8 cellular contexts compared by ENCODE assay signal in genomic region chr5:65722575-65723424, GRCh38. TPM values are rescaled to one million over a fixed set of nuclear protein-coding genes. Genes with fewer than 3 reads are reported as not detected.
DNase-seq lines count a peak whose midpoint lies in the region; ATAC-seq and TF ChIP-seq lines count a peak whose summit lies in the region.

No MANE protein-coding gene starts in this region.

- H3K36me3 Mint-ChIP-seq in CD4-positive, alpha-beta memory T cell: peaks cover 0 to 12% of the 10 kb centered on the region in 2 donors
- peaks cover 9% of the 10 kb centered on the region for H3K36me3 Mint-ChIP-seq in activated T-helper 1 cell treated with anti-CD3 and anti-CD28 coated beads, Interleukin-12 subunit alpha, Interleukin-12 subunit beta, Interleukin-2, Interleukin-4 antibody, amounts not matched to agents 30 ng/mL and 10 ng/mL and 1 ng/mL, durations not matched to agents 14 hours and 24 hours and 36 hours (ENCODE audit: low read depth)
- peaks cover 2% of the 10 kb centered on the region for H3K36me3 Mint-ChIP-seq in neural progenitor cell

- H4K20me1 ChIP-seq in neural progenitor cell (ENCODE audit: low read depth): no peaks in the 10 kb centered on the region

- WGBS in gastroesophageal sphincter (ENCODE audit: low coverage in 1 of 2), 2 donors: 7% methylated on average over 15 to 18 of the region's 29 CpGs

- peaks cover 11% of the 10 kb centered on the region for H3F3A ChIP-seq in neural progenitor cell (ENCODE audit: low read depth)

- peak overlapping the region; percentile 88 to 98 (median 92) for H3K4me3 Mint-ChIP-seq in CD4-positive, alpha-beta memory T cell
- H3K4me3 Mint-ChIP-seq in activated T-helper 1 cell treated with anti-CD3 and anti-CD28 coated beads, Interleukin-12 subunit alpha, Interleukin-12 subunit beta, Interleukin-2, Interleukin-4 antibody, amounts not matched to agents 30 ng/mL and 10 ng/mL and 1 ng/mL, durations not matched to agents 14 hours and 24 hours and 36 hours: peak overlapping the region; percentile 95
- peak overlapping the region; percentile 95 for H3K4me3 Mint-ChIP-seq in neural progenitor cell

- ATAC-seq in GM21367 (IDR thresholded peaks at IDR 0.05; ENCODE audit: unreplicated experiment): peak; percentile 1
- ATAC-seq in gastroesophageal sphincter: peak; percentile 32

- intact Hi-C loops in CD4-positive, alpha-beta memory T cell (cut with micrococcal nuclease): loop anchor here (1.0 to 5.0 kb wide), 3 partner anchors 35 to 160 kb away; partner anchors contain the start of genes CENPK, PPWD1 and TRIM23
- intact Hi-C loops in activated T-helper 1 cell treated with anti-CD3 and anti-CD28 coated beads, Interleukin-12 subunit alpha, Interleukin-12 subunit beta, Interleukin-2, Interleukin-4 antibody, amounts not matched to agents 30 ng/mL and 10 ng/mL and 1 ng/mL, durations not matched to agents 14 hours and 24 hours and 36 hours (cut with micrococcal nuclease): loop anchor here (1.0 to 10.0 kb wide), 8 partner anchors 55 to 1102 kb away; partner anchors contain the start of genes CENPK, PPWD1, SREK1 and TRIM23

- no peaks in the 10 kb centered on the region for H3K9me3 ChIP-seq in CD4-positive, alpha-beta memory T cell (ENCODE audit: control insufficient read depth in 1 of 2, low read length in 2 of 2)
- H3K9me3 ChIP-seq in gastroesophageal sphincter (no peaks in the 10 kb centered on the region), neural progenitor cell (ENCODE audit: low read depth) (no peaks in the 10 kb centered on the region)

- peak overlapping the region; percentile 96 for H2AFZ ChIP-seq in neural progenitor cell (replicated peaks)

- H3K4me1 ChIP-seq in CD4-positive, alpha-beta memory T cell (ENCODE audit: insufficient read depth, low read length): peaks cover 38% of the 10 kb centered on the region
- H3K4me1 ChIP-seq in gastroesophageal sphincter (peaks cover 0 to 35% (median 0%) of the 10 kb centered on the region in 3 donors), neural progenitor cell (peaks cover 9% of the 10 kb centered on the region)

- H3K27ac Mint-ChIP-seq in CD4-positive, alpha-beta memory T cell: peak overlapping the region in 6 of 7 donors; percentile 75 to 93 (median 88)
- peak overlapping the region; percentile 87 for H3K27ac Mint-ChIP-seq in activated T-helper 1 cell treated with anti-CD3 and anti-CD28 coated beads, Interleukin-12 subunit alpha, Interleukin-12 subunit beta, Interleukin-2, Interleukin-4 antibody, amounts not matched to agents 30 ng/mL and 10 ng/mL and 1 ng/mL, durations not matched to agents 14 hours and 24 hours and 36 hours
- peak overlapping the region; percentile 51 for H3K27ac Mint-ChIP-seq in neural progenitor cell

- H3K27ac ChIP-seq in CD4-positive, alpha-beta memory T cell (ENCODE audit: low read depth, low read length): peak overlapping the region; percentile 91
- H3K27ac ChIP-seq in gastroesophageal sphincter (peak overlapping the region; percentile 44 to 85 (median 80)), neural progenitor cell (no peak overlapping the region)

- peaks cover 9 to 22% (median 14%) of the 10 kb centered on the region in 4 donors for H3K4me1 Mint-ChIP-seq in CD4-positive, alpha-beta memory T cell
- H3K4me1 Mint-ChIP-seq in activated T-helper 1 cell treated with anti-CD3 and anti-CD28 coated beads, Interleukin-12 subunit alpha, Interleukin-12 subunit beta, Interleukin-2, Interleukin-4 antibody, amounts not matched to agents 30 ng/mL and 10 ng/mL and 1 ng/mL, durations not matched to agents 14 hours and 24 hours and 36 hours (ENCODE audit: low read depth): peaks cover 34% of the 10 kb centered on the region
- peaks cover 20% of the 10 kb centered on the region for H3K4me1 Mint-ChIP-seq in neural progenitor cell

- peak overlapping the region; percentile 96 for H3K4me2 ChIP-seq in neural progenitor cell

- no peaks in the 10 kb centered on the region for H3K9me3 Mint-ChIP-seq in CD4-positive, alpha-beta memory T cell
- no peaks in the 10 kb centered on the region for H3K9me3 Mint-ChIP-seq in activated T-helper 1 cell treated with anti-CD3 and anti-CD28 coated beads, Interleukin-12 subunit alpha, Interleukin-12 subunit beta, Interleukin-2, Interleukin-4 antibody, amounts not matched to agents 30 ng/mL and 10 ng/mL and 1 ng/mL, durations not matched to agents 14 hours and 24 hours and 36 hours
- H3K9me3 Mint-ChIP-seq in neural progenitor cell: no peaks in the 10 kb centered on the region

- no peak overlapping the region for H3K9ac ChIP-seq in neural progenitor cell

- CTCF ChIA-PET in CD4-positive, alpha-beta memory T cell (lab: Charles Lee; ENCODE audit: partially characterized antibody): no interaction called here

- no peak for TF ChIP-seq EP300 in gastroesophageal sphincter (IDR thresholded peaks at IDR 0.05)

- H3K27me3 Mint-ChIP-seq in CD4-positive, alpha-beta memory T cell: no peaks in the 10 kb centered on the region
- no peaks in the 10 kb centered on the region for H3K27me3 Mint-ChIP-seq in activated T-helper 1 cell treated with anti-CD3 and anti-CD28 coated beads, Interleukin-12 subunit alpha, Interleukin-12 subunit beta, Interleukin-2, Interleukin-4 antibody, amounts not matched to agents 30 ng/mL and 10 ng/mL and 1 ng/mL, durations not matched to agents 14 hours and 24 hours and 36 hours (ENCODE audit: insufficient read depth)
- peaks cover 6% of the 10 kb centered on the region for H3K27me3 Mint-ChIP-seq in neural progenitor cell (ENCODE audit: insufficient read depth, low read depth)

- H3K79me2 ChIP-seq in neural progenitor cell (ENCODE audit: low read depth): peaks cover 59% of the 10 kb centered on the region

- TF ChIP-seq CTCF in gastroesophageal sphincter (IDR thresholded peaks at IDR 0.05) (no peak), neural progenitor cell (IDR thresholded peaks at IDR 0.05) (no peak)

- H3K27me3 ChIP-seq in CD4-positive, alpha-beta memory T cell (ENCODE audit: insufficient read depth, low read length): no peaks in the 10 kb centered on the region
- no peaks in the 10 kb centered on the region for H3K27me3 ChIP-seq in gastroesophageal sphincter
- H3K27me3 ChIP-seq in neural progenitor cell: peaks cover 10% of the 10 kb centered on the region

- peak in 3 of 5 donors; percentile 6 to 11 (median 11) for DNase-seq in CD4-positive, alpha-beta memory T cell
- peak; percentile 35 for DNase-seq in NCI-H345 (lab: John Stamatoyannopoulos, UW)
- DNase-seq in activated T-helper 1 cell treated with anti-CD3 and anti-CD28 coated beads, Interleukin-12 subunit alpha, Interleukin-12 subunit beta, Interleukin-2, Interleukin-4 antibody, amounts not matched to agents 30 ng/mL and 10 ng/mL and 1 ng/mL, durations not matched to agents 14 hours and 24 hours and 36 hours (ENCODE audit: low spot score): no peak
- peak; percentile 67 for DNase-seq in neural progenitor cell (ENCODE audit: low spot score)
- DNase-seq in stimulated activated CD4-positive, alpha-beta T cell treated with anti-CD3 and anti-CD28 coated beads, Interleukin-2, amount 100 ng/mL, for 48 hours: no peak
- no peak for DNase-seq in DMS153 treated with DMSO at 0.1 percent for 48 hours (lab: John Stamatoyannopoulos, UW; ENCODE audit: unreplicated experiment)

- H3K4me3 ChIP-seq in CD4-positive, alpha-beta memory T cell (ENCODE audit: low read length in 2 of 2): peak overlapping the region; percentile 57 to 64
- H3K4me3 ChIP-seq in gastroesophageal sphincter (peak overlapping the region; percentile 73 to 99), neural progenitor cell (peak overlapping the region; percentile 74)

- POLR2A ChIA-PET in CD4-positive, alpha-beta memory T cell (lab: Charles Lee; ENCODE audit: partially characterized antibody): interaction anchor here (0.6 to 4.4 kb wide), 8 partner anchors 14 to 422 kb away, joined by 3 to 52 read pairs (median 10); partner anchors contain the start of genes CENPK, ERBIN, PPWD1 and SREK1

- TF ChIP-seq POLR2A in gastroesophageal sphincter (IDR thresholded peaks at IDR 0.05): no peak

- no peaks in the 10 kb centered on the region for H3K36me3 ChIP-seq in CD4-positive, alpha-beta memory T cell (ENCODE audit: insufficient read depth, low read length)
- H3K36me3 ChIP-seq in gastroesophageal sphincter (peaks cover 0 to 6% of the 10 kb centered on the region in 2 donors), neural progenitor cell (no peaks in the 10 kb centered on the region)

RNA-seq across cellular contexts. Expression of gene NLN, which starts 0.8 kb away (rescaled TPM):
- 1 to 10 TPM; 2.3 to 2.4 TPM for total RNA-seq in CD4-positive, alpha-beta memory T cell
- 1 to 10 TPM; 2.9 to 3.5 TPM for polyA plus RNA-seq in CD4-positive, alpha-beta memory T cell
- 24.4 TPM in 2 replicates for total RNA-seq in activated T-helper 1 cell treated with anti-CD3 and anti-CD28 coated beads, Interleukin-12 subunit alpha, Interleukin-12 subunit beta, Interleukin-2, Interleukin-4 antibody, amounts not matched to agents 30 ng/mL and 10 ng/mL and 1 ng/mL, durations not matched to agents 14 hours and 24 hours and 36 hours
- total RNA-seq in gastroesophageal sphincter (10 to 100 TPM in 2 of 4 donors, 1 to 10 TPM in 2; 6.5 to 11.5 (median 9.8) TPM), neural progenitor cell (ENCODE audit: low replicate concordance) (78.6 and 94.3 TPM in 2 replicates)

RNA-seq across cellular contexts. Expression of gene SGTB, which starts 0.9 kb away (rescaled TPM):
- 10 to 100 TPM; 42.6 to 46.5 TPM for total RNA-seq in CD4-positive, alpha-beta memory T cell
- 10 to 100 TPM in 1 of 2 donors, 1 to 10 TPM in 1; 9.3 to 22.3 TPM for polyA plus RNA-seq in CD4-positive, alpha-beta memory T cell
- 11.3 and 12.2 TPM in 2 replicates for total RNA-seq in activated T-helper 1 cell treated with anti-CD3 and anti-CD28 coated beads, Interleukin-12 subunit alpha, Interleukin-12 subunit beta, Interleukin-2, Interleukin-4 antibody, amounts not matched to agents 30 ng/mL and 10 ng/mL and 1 ng/mL, durations not matched to agents 14 hours and 24 hours and 36 hours
- 10 to 100 TPM; 12.1 to 15.2 (median 14.3) TPM for total RNA-seq in gastroesophageal sphincter
- total RNA-seq in neural progenitor cell (ENCODE audit: low replicate concordance): 5.5 and 6.8 TPM in 2 replicates

Comparison
In these comparisons a context has a peak if more than half of its experiments do, and no peak if none do; other contexts are left out.
1. DNase-seq: peak in CD4-positive, alpha-beta memory T cell (3 of 5), NCI-H345 (single experiment) and neural progenitor cell (single experiment); none in activated T-helper 1 cell treated with anti-CD3 and anti-CD28 coated beads, Interleukin-12 subunit alpha, Interleukin-12 subunit beta, Interleukin-2, Interleukin-4 antibody, amounts not matched to agents 30 ng/mL and 10 ng/mL and 1 ng/mL, durations not matched to agents 14 hours and 24 hours and 36 hours (single experiment), stimulated activated CD4-positive, alpha-beta T cell treated with anti-CD3 and anti-CD28 coated beads, Interleukin-2, amount 100 ng/mL, for 48 hours (0 of 2) and DMS153 treated with DMSO at 0.1 percent for 48 hours (single experiment).
2. Peak in every context shown above with its lines, with median percentiles within 50 percentile points of each other: H3K4me3 ChIP-seq, H3K27ac Mint-ChIP-seq and H3K4me3 Mint-ChIP-seq.